In the genomic region with DNA sequence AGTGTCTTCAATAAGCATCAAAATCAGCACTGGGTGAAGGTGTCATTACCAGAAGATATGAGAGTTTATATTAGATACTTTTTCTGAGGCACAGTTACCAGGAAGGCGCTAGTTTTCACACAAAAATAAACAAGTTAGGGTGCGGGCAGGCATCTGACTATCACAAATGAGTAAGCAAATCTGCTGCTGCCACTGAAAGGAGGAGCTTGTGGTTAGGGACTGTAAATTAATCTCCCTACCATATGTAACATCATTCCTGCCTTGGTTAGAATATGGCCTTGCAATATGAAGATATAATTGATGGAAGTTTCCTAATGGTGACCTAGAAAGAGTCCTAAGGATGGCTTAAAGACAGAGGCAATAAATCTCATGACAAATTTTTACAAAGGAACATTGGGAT, we compare ENCODE assay signal across 1 cellular context.
TF ChIP-seq lines count a peak whose summit lies in the region.

No MANE protein-coding gene starts in this region.

TF ChIP-seq in K562, 482 proteins besides CTCF, POLR2A, EP300 and RAD21 (continued from another document):
- TF ChIP-seq, protein P1, sequence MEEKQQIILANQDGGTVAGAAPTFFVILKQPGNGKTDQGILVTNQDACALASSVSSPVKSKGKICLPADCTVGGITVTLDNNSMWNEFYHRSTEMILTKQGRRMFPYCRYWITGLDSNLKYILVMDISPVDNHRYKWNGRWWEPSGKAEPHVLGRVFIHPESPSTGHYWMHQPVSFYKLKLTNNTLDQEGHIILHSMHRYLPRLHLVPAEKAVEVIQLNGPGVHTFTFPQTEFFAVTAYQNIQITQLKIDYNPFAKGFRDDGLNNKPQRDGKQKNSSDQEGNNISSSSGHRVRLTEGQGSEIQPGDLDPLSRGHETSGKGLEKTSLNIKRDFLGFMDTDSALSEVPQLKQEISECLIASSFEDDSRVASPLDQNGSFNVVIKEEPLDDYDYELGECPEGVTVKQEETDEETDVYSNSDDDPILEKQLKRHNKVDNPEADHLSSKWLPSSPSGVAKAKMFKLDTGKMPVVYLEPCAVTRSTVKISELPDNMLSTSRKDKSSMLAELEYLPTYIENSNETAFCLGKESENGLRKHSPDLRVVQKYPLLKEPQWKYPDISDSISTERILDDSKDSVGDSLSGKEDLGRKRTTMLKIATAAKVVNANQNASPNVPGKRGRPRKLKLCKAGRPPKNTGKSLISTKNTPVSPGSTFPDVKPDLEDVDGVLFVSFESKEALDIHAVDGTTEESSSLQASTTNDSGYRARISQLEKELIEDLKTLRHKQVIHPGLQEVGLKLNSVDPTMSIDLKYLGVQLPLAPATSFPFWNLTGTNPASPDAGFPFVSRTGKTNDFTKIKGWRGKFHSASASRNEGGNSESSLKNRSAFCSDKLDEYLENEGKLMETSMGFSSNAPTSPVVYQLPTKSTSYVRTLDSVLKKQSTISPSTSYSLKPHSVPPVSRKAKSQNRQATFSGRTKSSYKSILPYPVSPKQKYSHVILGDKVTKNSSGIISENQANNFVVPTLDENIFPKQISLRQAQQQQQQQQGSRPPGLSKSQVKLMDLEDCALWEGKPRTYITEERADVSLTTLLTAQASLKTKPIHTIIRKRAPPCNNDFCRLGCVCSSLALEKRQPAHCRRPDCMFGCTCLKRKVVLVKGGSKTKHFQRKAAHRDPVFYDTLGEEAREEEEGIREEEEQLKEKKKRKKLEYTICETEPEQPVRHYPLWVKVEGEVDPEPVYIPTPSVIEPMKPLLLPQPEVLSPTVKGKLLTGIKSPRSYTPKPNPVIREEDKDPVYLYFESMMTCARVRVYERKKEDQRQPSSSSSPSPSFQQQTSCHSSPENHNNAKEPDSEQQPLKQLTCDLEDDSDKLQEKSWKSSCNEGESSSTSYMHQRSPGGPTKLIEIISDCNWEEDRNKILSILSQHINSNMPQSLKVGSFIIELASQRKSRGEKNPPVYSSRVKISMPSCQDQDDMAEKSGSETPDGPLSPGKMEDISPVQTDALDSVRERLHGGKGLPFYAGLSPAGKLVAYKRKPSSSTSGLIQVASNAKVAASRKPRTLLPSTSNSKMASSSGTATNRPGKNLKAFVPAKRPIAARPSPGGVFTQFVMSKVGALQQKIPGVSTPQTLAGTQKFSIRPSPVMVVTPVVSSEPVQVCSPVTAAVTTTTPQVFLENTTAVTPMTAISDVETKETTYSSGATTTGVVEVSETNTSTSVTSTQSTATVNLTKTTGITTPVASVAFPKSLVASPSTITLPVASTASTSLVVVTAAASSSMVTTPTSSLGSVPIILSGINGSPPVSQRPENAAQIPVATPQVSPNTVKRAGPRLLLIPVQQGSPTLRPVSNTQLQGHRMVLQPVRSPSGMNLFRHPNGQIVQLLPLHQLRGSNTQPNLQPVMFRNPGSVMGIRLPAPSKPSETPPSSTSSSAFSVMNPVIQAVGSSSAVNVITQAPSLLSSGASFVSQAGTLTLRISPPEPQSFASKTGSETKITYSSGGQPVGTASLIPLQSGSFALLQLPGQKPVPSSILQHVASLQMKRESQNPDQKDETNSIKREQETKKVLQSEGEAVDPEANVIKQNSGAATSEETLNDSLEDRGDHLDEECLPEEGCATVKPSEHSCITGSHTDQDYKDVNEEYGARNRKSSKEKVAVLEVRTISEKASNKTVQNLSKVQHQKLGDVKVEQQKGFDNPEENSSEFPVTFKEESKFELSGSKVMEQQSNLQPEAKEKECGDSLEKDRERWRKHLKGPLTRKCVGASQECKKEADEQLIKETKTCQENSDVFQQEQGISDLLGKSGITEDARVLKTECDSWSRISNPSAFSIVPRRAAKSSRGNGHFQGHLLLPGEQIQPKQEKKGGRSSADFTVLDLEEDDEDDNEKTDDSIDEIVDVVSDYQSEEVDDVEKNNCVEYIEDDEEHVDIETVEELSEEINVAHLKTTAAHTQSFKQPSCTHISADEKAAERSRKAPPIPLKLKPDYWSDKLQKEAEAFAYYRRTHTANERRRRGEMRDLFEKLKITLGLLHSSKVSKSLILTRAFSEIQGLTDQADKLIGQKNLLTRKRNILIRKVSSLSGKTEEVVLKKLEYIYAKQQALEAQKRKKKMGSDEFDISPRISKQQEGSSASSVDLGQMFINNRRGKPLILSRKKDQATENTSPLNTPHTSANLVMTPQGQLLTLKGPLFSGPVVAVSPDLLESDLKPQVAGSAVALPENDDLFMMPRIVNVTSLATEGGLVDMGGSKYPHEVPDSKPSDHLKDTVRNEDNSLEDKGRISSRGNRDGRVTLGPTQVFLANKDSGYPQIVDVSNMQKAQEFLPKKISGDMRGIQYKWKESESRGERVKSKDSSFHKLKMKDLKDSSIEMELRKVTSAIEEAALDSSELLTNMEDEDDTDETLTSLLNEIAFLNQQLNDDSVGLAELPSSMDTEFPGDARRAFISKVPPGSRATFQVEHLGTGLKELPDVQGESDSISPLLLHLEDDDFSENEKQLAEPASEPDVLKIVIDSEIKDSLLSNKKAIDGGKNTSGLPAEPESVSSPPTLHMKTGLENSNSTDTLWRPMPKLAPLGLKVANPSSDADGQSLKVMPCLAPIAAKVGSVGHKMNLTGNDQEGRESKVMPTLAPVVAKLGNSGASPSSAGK (IDR thresholded peaks at IDR 0.05), result no peak
- TF ChIP-seq RBM34 (IDR thresholded peaks at IDR 0.05; ENCODE audit: borderline replicate concordance, insufficient read depth, low read length), result no peak
- TF ChIP-seq MIER1 (IDR thresholded peaks at IDR 0.05; ENCODE audit: low read depth), result no peak
- TF ChIP-seq, protein P2, sequence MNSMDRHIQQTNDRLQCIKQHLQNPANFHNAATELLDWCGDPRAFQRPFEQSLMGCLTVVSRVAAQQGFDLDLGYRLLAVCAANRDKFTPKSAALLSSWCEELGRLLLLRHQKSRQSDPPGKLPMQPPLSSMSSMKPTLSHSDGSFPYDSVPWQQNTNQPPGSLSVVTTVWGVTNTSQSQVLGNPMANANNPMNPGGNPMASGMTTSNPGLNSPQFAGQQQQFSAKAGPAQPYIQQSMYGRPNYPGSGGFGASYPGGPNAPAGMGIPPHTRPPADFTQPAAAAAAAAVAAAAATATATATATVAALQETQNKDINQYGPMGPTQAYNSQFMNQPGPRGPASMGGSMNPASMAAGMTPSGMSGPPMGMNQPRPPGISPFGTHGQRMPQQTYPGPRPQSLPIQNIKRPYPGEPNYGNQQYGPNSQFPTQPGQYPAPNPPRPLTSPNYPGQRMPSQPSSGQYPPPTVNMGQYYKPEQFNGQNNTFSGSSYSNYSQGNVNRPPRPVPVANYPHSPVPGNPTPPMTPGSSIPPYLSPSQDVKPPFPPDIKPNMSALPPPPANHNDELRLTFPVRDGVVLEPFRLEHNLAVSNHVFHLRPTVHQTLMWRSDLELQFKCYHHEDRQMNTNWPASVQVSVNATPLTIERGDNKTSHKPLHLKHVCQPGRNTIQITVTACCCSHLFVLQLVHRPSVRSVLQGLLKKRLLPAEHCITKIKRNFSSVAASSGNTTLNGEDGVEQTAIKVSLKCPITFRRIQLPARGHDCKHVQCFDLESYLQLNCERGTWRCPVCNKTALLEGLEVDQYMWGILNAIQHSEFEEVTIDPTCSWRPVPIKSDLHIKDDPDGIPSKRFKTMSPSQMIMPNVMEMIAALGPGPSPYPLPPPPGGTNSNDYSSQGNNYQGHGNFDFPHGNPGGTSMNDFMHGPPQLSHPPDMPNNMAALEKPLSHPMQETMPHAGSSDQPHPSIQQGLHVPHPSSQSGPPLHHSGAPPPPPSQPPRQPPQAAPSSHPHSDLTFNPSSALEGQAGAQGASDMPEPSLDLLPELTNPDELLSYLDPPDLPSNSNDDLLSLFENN (IDR thresholded peaks at IDR 0.05; ENCODE audit: low read depth in 2 of 2, low read length in 2 of 2), result no peak
- TF ChIP-seq, protein P3, sequence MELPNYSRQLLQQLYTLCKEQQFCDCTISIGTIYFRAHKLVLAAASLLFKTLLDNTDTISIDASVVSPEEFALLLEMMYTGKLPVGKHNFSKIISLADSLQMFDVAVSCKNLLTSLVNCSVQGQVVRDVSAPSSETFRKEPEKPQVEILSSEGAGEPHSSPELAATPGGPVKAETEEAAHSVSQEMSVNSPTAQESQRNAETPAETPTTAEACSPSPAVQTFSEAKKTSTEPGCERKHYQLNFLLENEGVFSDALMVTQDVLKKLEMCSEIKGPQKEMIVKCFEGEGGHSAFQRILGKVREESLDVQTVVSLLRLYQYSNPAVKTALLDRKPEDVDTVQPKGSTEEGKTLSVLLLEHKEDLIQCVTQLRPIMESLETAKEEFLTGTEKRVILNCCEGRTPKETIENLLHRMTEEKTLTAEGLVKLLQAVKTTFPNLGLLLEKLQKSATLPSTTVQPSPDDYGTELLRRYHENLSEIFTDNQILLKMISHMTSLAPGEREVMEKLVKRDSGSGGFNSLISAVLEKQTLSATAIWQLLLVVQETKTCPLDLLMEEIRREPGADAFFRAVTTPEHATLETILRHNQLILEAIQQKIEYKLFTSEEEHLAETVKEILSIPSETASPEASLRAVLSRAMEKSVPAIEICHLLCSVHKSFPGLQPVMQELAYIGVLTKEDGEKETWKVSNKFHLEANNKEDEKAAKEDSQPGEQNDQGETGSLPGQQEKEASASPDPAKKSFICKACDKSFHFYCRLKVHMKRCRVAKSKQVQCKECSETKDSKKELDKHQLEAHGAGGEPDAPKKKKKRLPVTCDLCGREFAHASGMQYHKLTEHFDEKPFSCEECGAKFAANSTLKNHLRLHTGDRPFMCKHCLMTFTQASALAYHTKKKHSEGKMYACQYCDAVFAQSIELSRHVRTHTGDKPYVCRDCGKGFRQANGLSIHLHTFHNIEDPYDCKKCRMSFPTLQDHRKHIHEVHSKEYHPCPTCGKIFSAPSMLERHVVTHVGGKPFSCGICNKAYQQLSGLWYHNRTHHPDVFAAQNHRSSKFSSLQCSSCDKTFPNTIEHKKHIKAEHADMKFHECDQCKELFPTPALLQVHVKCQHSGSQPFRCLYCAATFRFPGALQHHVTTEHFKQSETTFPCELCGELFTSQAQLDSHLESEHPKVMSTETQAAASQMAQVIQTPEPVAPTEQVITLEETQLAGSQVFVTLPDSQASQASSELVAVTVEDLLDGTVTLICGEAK (IDR thresholded peaks at IDR 0.05), result no peak
- TF ChIP-seq, protein P3 (CRISPR knock-in tag; IDR thresholded peaks at IDR 0.05), result no peak
- no peak for TF ChIP-seq TSC22D4 (tag; IDR thresholded peaks at IDR 0.05)
- TF ChIP-seq, protein P4, sequence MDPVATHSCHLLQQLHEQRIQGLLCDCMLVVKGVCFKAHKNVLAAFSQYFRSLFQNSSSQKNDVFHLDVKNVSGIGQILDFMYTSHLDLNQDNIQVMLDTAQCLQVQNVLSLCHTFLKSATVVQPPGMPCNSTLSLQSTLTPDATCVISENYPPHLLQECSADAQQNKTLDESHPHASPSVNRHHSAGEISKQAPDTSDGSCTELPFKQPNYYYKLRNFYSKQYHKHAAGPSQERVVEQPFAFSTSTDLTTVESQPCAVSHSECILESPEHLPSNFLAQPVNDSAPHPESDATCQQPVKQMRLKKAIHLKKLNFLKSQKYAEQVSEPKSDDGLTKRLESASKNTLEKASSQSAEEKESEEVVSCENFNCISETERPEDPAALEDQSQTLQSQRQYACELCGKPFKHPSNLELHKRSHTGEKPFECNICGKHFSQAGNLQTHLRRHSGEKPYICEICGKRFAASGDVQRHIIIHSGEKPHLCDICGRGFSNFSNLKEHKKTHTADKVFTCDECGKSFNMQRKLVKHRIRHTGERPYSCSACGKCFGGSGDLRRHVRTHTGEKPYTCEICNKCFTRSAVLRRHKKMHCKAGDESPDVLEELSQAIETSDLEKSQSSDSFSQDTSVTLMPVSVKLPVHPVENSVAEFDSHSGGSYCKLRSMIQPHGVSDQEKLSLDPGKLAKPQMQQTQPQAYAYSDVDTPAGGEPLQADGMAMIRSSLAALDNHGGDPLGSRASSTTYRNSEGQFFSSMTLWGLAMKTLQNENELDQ (CRISPR knock-in tag; IDR thresholded peaks at IDR 0.05; ENCODE audit: borderline replicate concordance), result no peak
- TF ChIP-seq HDAC3 (IDR thresholded peaks at IDR 0.05; ENCODE audit: borderline replicate concordance, partially characterized antibody), result no peak
